Comparison of ENCODE assay signal across 1 cellular context in the genomic region with DNA sequence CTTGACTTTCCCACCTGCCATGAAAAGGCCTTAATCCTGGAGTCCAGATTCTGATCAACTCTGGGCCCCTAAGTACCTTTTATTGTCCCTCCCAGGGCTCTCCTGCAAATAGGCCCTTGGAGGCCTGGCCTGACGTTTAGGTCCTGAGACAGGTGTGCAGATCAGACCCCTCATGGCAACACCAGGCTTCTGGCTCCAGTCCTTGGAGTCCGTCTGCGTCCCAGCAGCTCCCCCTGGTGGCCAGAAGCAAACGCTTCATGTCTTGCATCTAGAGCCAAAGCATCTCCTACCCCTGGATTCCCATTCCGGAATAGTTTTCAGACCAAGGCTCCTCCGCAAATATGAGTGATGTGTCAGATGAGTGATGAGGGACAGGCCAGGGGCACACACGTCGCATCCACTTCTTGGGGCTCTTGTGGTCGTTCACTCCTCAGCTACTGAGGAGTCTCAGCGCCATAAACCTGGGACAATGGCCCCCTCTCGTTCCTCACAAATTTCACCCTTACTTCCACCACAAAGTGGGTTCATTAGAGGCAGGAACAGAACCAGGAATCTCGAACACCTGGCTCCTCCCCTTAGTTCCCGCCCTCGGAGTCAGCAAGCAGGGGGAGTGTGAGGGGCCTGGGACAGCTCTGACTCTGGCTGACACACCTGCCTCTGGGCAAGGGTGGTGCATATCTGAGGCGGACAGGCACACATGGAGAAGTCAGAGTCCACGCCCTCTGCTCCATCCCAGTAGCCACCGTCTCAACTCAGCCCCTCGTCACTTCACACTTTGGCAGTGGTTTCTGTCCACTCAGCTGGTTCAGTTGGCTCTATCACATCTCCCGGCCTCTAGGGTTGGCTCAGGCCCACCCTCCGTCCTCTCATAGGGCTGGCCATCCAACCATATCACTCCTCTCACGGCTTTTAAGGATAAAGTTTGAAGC.
TF ChIP-seq lines count a peak whose summit lies in the region.

No MANE protein-coding gene starts in this region.

TF ChIP-seq in K562, 482 proteins besides CTCF, POLR2A, EP300 and RAD21 (continued from another document):
- TF ChIP-seq SMC3 (conservative IDR thresholded peaks at IDR 0.05; ENCODE audit: insufficient read depth, low read depth, low read length) (peak; percentile 90), STAG1 (CRISPR knock-in tag; IDR thresholded peaks at IDR 0.05; ENCODE audit: borderline replicate concordance) (peak; percentile 54; the same call in 1 of the 2 replicates), ZNF436 (CRISPR knock-in tag; IDR thresholded peaks at IDR 0.05) (no peak), MXI1 (IDR thresholded peaks at IDR 0.05; ENCODE audit: low read depth, low read length) (no peak), HLTF (IDR thresholded peaks at IDR 0.05) (no peak), TAF9B (IDR thresholded peaks at IDR 0.05; ENCODE audit: partially characterized antibody) (no peak), PHF20 (IDR thresholded peaks at IDR 0.05; ENCODE audit: partially characterized antibody) (no peak), ZNF384 (IDR thresholded peaks at IDR 0.05; ENCODE audit: low read depth, low read length) (no peak), KLF13 (tag; IDR thresholded peaks at IDR 0.05; ENCODE audit: borderline replicate concordance, low read depth) (no peak), ZNF347 (CRISPR knock-in tag; IDR thresholded peaks at IDR 0.05; ENCODE audit: low read depth) (no peak), ZNF23 (CRISPR knock-in tag; IDR thresholded peaks at IDR 0.05) (no peak), RBM22 (IDR thresholded peaks at IDR 0.05; ENCODE audit: low read depth, low read length, poor library complexity, severe bottlenecking) (no peak), JUN (IDR thresholded peaks at IDR 0.05; ENCODE audit: borderline replicate concordance, low read depth, low read length) (no peak), JUN (CRISPR knock-in tag; IDR thresholded peaks at IDR 0.05; ENCODE audit: borderline replicate concordance) (no peak), KLF10 (CRISPR knock-in tag; IDR thresholded peaks at IDR 0.05) (no peak), TFE3 (CRISPR knock-in tag; IDR thresholded peaks at IDR 0.05) (no peak), ZNF551 (CRISPR knock-in tag; IDR thresholded peaks at IDR 0.05) (no peak), ZNF79 (CRISPR knock-in tag; IDR thresholded peaks at IDR 0.05; ENCODE audit: low read depth) (no peak)
- TF ChIP-seq, protein P1, sequence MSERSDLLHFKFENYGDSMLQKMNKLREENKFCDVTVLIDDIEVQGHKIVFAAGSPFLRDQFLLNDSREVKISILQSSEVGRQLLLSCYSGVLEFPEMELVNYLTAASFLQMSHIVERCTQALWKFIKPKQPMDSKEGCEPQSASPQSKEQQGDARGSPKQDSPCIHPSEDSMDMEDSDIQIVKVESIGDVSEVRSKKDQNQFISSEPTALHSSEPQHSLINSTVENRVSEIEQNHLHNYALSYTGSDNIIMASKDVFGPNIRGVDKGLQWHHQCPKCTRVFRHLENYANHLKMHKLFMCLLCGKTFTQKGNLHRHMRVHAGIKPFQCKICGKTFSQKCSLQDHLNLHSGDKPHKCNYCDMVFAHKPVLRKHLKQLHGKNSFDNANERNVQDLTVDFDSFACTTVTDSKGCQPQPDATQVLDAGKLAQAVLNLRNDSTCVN (CRISPR knock-in tag; IDR thresholded peaks at IDR 0.05): no peak
- TF ChIP-seq, protein P2, sequence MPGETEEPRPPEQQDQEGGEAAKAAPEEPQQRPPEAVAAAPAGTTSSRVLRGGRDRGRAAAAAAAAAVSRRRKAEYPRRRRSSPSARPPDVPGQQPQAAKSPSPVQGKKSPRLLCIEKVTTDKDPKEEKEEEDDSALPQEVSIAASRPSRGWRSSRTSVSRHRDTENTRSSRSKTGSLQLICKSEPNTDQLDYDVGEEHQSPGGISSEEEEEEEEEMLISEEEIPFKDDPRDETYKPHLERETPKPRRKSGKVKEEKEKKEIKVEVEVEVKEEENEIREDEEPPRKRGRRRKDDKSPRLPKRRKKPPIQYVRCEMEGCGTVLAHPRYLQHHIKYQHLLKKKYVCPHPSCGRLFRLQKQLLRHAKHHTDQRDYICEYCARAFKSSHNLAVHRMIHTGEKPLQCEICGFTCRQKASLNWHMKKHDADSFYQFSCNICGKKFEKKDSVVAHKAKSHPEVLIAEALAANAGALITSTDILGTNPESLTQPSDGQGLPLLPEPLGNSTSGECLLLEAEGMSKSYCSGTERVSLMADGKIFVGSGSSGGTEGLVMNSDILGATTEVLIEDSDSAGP (CRISPR knock-in tag; IDR thresholded peaks at IDR 0.05): no peak
- TF ChIP-seq, protein P3, sequence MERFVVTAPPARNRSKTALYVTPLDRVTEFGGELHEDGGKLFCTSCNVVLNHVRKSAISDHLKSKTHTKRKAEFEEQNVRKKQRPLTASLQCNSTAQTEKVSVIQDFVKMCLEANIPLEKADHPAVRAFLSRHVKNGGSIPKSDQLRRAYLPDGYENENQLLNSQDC (CRISPR knock-in tag; IDR thresholded peaks at IDR 0.05): no peak
- TF ChIP-seq, protein P4, sequence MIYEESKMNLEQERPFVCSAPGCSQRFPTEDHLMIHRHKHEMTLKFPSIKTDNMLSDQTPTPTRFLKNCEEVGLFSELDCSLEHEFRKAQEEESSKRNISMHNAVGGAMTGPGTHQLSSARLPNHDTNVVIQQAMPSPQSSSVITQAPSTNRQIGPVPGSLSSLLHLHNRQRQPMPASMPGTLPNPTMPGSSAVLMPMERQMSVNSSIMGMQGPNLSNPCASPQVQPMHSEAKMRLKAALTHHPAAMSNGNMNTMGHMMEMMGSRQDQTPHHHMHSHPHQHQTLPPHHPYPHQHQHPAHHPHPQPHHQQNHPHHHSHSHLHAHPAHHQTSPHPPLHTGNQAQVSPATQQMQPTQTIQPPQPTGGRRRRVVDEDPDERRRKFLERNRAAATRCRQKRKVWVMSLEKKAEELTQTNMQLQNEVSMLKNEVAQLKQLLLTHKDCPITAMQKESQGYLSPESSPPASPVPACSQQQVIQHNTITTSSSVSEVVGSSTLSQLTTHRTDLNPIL (CRISPR knock-in tag; IDR thresholded peaks at IDR 0.05): no peak
TF ChIP-seq in K562: peak in this region for 6.
